ENCODE assay signal across 8 cellular contexts in the genomic region with DNA sequence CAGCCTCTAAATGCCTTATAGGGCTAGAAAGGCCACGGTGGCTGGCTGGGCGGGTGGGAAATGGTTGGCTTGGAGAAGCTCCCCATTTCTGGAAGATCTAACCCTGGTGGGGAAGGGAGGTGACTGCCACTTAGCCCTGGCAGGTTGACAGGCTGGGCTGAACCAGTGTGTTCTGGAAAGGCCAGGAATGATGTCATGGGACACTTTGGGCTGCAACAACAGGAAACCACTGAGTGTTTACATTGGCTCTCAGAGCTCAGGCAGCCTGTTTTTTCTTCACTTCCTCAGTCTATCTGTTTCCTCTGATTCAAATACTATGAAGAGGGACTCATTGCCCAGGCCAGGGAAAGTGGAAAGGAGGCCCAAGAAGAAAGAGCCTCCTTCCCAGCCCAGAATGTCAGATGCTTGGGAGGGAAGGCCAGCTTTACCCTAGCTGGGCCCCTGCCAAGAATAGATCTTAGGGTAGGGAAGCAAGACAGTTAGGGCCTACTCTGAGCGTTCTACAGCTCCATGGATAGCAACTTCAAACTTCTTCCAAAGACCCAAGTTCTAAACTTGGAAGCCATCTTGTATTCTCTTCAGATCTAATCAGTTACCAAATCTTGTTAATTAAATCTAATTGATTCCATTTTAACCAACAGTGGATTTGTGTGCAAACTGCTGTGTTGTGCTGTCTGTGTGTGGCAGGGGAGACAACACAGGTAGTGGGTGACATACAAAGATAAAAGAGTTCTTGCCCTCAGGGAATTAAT.
DNase-seq lines count a peak whose midpoint lies in the region; ATAC-seq and TF ChIP-seq lines count a peak whose summit lies in the region.

No MANE protein-coding gene starts in this region.

- H3K36me3 ChIP-seq in skeletal muscle satellite cell (ENCODE audit: insufficient read depth, low read length), result no peaks in the 10 kb centered on the region

- no peaks in the 10 kb centered on the region for H3K27me3 ChIP-seq in skeletal muscle satellite cell (ENCODE audit: control insufficient read depth, insufficient read depth, low read length)

- ATAC-seq in GM21786 (IDR thresholded peaks at IDR 0.05; ENCODE audit: unreplicated experiment) (peak; percentile 61), HG03460 (IDR thresholded peaks at IDR 0.05; ENCODE audit: unreplicated experiment) (no peak)
- ATAC-seq in activated naive CD4-positive, alpha-beta T cell treated with anti-CD3 and anti-CD28 coated beads, Interleukin-2, amount 50 U/mL, for 72 hours, result peak; percentile 56 to 72

- H3K4me2 ChIP-seq in skeletal muscle satellite cell (ENCODE audit: low read length), result peak overlapping the region; percentile 62

- peak overlapping the region; percentile 88 to 89 for H3K27ac Mint-ChIP-seq in activated naive CD4-positive, alpha-beta T cell treated with anti-CD3 and anti-CD28 coated beads, Interleukin-2, amount 50 U/mL, for 72 hours

- no peak overlapping the region for H3K4me3 ChIP-seq in skeletal muscle satellite cell (ENCODE audit: low read length)

- peak; percentile 67 for DNase-seq in AG09319 (ENCODE audit: extremely low read depth, low read depth)
- peak; percentile 73 for DNase-seq in OCI-M2 (lab: John Stamatoyannopoulos, UW; ENCODE audit: unreplicated experiment)
- peak in 1 of 2 donors; percentile 62 for DNase-seq in activated naive CD4-positive, alpha-beta T cell treated with anti-CD3 and anti-CD28 coated beads, Interleukin-2, amount 50 U/mL, for 72 hours (ENCODE audit: low spot score in 2 of 2)
- DNase-seq in cardiac septum (ENCODE audit: low spot score), result peak; percentile 92
- DNase-seq in occipital lobe (lab: John Stamatoyannopoulos, UW), result no peak

- H3K36me3 Mint-ChIP-seq in activated naive CD4-positive, alpha-beta T cell treated with anti-CD3 and anti-CD28 coated beads, Interleukin-2, amount 50 U/mL, for 72 hours, result peaks cover 16 to 23% of the 10 kb centered on the region in 2 donors

- TF ChIP-seq CTCF in AG09319 (IDR thresholded peaks at IDR 0.05; ENCODE audit: low read depth, low read length), result no peak

- H3K9me3 ChIP-seq in skeletal muscle satellite cell (replicated peaks; ENCODE audit: low read length), result no peaks in the 10 kb centered on the region

- H3K4me1 ChIP-seq in skeletal muscle satellite cell (ENCODE audit: control insufficient read depth, insufficient read depth, low read length), result peaks cover 27% of the 10 kb centered on the region

- intact Hi-C loops in cardiac septum (cut with DNase I), result loop anchor here (1.0 to 2.0 kb wide), 3 partner anchors 33 to 103 kb away; no protein-coding TSS in a partner anchor

- peaks cover 12 to 19% of the 10 kb centered on the region in 2 donors for H3K9me3 Mint-ChIP-seq in activated naive CD4-positive, alpha-beta T cell treated with anti-CD3 and anti-CD28 coated beads, Interleukin-2, amount 50 U/mL, for 72 hours

- peak overlapping the region; percentile 45 for H3K9ac ChIP-seq in skeletal muscle satellite cell (ENCODE audit: low read depth, low read length)
